Comparison of ENCODE assay signal across 1 cellular context in the genomic region with DNA sequence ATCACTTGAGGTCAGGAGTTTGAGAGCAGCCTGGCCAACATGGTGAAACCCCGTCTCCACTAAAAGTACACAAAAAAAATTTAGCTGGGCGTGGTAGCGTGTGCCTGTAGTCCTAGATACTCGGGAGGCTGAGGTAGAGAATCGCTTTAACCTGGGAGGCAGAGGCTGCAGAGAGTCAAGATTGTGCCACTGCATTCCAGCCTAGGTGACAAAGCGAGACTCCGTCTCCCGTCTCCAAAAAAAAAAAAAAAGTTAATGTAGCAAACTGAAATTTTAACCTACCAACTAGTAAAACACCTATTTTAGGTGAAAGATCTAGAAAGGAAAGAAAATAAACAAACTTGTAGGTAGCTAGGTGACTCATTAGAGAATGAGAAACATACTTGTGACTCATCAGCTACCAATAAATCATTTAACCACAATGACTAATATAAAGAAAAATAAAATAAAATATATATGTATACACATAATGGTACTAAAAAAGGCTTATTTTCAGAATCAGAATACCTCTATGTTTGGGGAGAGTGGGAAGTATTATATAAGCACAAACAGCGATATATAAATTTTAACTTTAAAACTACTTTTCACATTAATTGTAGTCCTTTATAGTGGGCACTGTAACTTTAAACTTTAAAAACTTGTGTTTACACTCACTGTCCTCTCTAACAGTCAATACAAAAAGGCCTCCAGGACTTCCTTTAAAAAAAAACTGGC.
TF ChIP-seq lines count a peak whose summit lies in the region.

No MANE protein-coding gene starts in this region.

TF ChIP-seq in GM12878, 131 proteins besides CTCF, POLR2A, EP300 and RAD21 (continued from another document and continues in another):
- TF ChIP-seq BCL3 (IDR thresholded peaks at IDR 0.05; ENCODE audit: borderline replicate concordance, insufficient read depth, low read depth, low read length, poor library complexity, severe bottlenecking), result no peak
- TF ChIP-seq SIX5 (IDR thresholded peaks at IDR 0.05; ENCODE audit: low read depth, low read length, severe bottlenecking), result no peak
- no peak for TF ChIP-seq SPI1 (IDR thresholded peaks at IDR 0.05; ENCODE audit: borderline replicate concordance, insufficient read depth, low read depth, low read length)
- no peak for TF ChIP-seq ZBTB33 (IDR thresholded peaks at IDR 0.05)
- TF ChIP-seq, protein P1, sequence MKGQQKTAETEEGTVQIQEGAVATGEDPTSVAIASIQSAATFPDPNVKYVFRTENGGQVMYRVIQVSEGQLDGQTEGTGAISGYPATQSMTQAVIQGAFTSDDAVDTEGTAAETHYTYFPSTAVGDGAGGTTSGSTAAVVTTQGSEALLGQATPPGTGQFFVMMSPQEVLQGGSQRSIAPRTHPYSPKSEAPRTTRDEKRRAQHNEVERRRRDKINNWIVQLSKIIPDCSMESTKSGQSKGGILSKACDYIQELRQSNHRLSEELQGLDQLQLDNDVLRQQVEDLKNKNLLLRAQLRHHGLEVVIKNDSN (IDR thresholded peaks at IDR 0.05; ENCODE audit: borderline replicate concordance, extremely low read length, insufficient read depth, low read depth, low read length), result no peak
- no peak for TF ChIP-seq DPF2 (IDR thresholded peaks at IDR 0.05)
- TF ChIP-seq, protein P2, sequence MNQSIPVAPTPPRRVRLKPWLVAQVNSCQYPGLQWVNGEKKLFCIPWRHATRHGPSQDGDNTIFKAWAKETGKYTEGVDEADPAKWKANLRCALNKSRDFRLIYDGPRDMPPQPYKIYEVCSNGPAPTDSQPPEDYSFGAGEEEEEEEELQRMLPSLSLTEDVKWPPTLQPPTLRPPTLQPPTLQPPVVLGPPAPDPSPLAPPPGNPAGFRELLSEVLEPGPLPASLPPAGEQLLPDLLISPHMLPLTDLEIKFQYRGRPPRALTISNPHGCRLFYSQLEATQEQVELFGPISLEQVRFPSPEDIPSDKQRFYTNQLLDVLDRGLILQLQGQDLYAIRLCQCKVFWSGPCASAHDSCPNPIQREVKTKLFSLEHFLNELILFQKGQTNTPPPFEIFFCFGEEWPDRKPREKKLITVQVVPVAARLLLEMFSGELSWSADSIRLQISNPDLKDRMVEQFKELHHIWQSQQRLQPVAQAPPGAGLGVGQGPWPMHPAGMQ (IDR thresholded peaks at IDR 0.05; ENCODE audit: borderline replicate concordance), result no peak
- no peak for TF ChIP-seq ESRRA (IDR thresholded peaks at IDR 0.05; ENCODE audit: low read length)
- TF ChIP-seq HSF1 (IDR thresholded peaks at IDR 0.05; ENCODE audit: low read depth, low read length), result no peak
- no peak for TF ChIP-seq NFYA (IDR thresholded peaks at IDR 0.05; ENCODE audit: borderline replicate concordance, low read depth, low read length)
- peak in 1 of 2 experiments; percentile 63; a peak in 3 of 4 replicates for TF ChIP-seq IKZF2 (IDR thresholded peaks at IDR 0.05)
- TF ChIP-seq CHD4 (IDR thresholded peaks at IDR 0.05), result no peak
- TF ChIP-seq CBX3 (IDR thresholded peaks at IDR 0.05; ENCODE audit: borderline replicate concordance, low read depth), result no peak
- TF ChIP-seq MXI1 (IDR thresholded peaks at IDR 0.05; ENCODE audit: low read depth, low read length), result no peak
- TF ChIP-seq CREM (IDR thresholded peaks at IDR 0.05; ENCODE audit: low read depth), result peak; percentile 34; the same call in 1 of the 2 replicates
- TF ChIP-seq ZNF274 (IDR thresholded peaks at IDR 0.05; ENCODE audit: insufficient read depth, insufficient read length), result no peak
- TF ChIP-seq, protein P3, sequence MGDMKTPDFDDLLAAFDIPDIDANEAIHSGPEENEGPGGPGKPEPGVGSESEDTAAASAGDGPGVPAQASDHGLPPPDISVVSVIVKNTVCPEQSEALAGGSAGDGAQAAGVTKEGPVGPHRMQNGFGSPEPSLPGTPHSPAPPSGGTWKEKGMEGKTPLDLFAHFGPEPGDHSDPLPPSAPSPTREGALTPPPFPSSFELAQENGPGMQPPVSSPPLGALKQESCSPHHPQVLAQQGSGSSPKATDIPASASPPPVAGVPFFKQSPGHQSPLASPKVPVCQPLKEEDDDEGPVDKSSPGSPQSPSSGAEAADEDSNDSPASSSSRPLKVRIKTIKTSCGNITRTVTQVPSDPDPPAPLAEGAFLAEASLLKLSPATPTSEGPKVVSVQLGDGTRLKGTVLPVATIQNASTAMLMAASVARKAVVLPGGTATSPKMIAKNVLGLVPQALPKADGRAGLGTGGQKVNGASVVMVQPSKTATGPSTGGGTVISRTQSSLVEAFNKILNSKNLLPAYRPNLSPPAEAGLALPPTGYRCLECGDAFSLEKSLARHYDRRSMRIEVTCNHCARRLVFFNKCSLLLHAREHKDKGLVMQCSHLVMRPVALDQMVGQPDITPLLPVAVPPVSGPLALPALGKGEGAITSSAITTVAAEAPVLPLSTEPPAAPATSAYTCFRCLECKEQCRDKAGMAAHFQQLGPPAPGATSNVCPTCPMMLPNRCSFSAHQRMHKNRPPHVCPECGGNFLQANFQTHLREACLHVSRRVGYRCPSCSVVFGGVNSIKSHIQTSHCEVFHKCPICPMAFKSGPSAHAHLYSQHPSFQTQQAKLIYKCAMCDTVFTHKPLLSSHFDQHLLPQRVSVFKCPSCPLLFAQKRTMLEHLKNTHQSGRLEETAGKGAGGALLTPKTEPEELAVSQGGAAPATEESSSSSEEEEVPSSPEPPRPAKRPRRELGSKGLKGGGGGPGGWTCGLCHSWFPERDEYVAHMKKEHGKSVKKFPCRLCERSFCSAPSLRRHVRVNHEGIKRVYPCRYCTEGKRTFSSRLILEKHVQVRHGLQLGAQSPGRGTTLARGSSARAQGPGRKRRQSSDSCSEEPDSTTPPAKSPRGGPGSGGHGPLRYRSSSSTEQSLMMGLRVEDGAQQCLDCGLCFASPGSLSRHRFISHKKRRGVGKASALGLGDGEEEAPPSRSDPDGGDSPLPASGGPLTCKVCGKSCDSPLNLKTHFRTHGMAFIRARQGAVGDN (IDR thresholded peaks at IDR 0.05), result no peak
- no peak for TF ChIP-seq PAX8 (IDR thresholded peaks at IDR 0.05)
- TF ChIP-seq MYC (IDR thresholded peaks at IDR 0.05; ENCODE audit: insufficient read depth, insufficient read length, insufficient replicate concordance, low read length, severe bottlenecking), result no peak
- TF ChIP-seq SP1 (IDR thresholded peaks at IDR 0.05; ENCODE audit: low read depth, low read length), result no peak
- TF ChIP-seq IKZF1 (conservative IDR thresholded peaks at IDR 0.05), result no peak
- no peak for TF ChIP-seq TCF3 (IDR thresholded peaks at IDR 0.05; ENCODE audit: borderline replicate concordance, insufficient read depth, low read depth, low read length)
- TF ChIP-seq SREBF2 (IDR thresholded peaks at IDR 0.05; ENCODE audit: low read length), result no peak
- TF ChIP-seq ZNF592 (IDR thresholded peaks at IDR 0.05), result no peak
- no peak for TF ChIP-seq BCL11A (IDR thresholded peaks at IDR 0.05; ENCODE audit: low read depth, low read length)
- no peak for TF ChIP-seq YY1 (IDR thresholded peaks at IDR 0.05; ENCODE audit: low read depth, low read length)
- TF ChIP-seq ETV6 (conservative IDR thresholded peaks at IDR 0.05 in 1 of 2, IDR thresholded peaks at IDR 0.05 in 1 of 2; ENCODE audit: borderline replicate concordance in 1 of 2, low read depth in 1 of 2), result no peak
- TF ChIP-seq RFX5 (IDR thresholded peaks at IDR 0.05; ENCODE audit: low read depth, low read length), result no peak
- TF ChIP-seq HCFC1 (IDR thresholded peaks at IDR 0.05; ENCODE audit: low read length), result no peak
- TF ChIP-seq, protein P4, sequence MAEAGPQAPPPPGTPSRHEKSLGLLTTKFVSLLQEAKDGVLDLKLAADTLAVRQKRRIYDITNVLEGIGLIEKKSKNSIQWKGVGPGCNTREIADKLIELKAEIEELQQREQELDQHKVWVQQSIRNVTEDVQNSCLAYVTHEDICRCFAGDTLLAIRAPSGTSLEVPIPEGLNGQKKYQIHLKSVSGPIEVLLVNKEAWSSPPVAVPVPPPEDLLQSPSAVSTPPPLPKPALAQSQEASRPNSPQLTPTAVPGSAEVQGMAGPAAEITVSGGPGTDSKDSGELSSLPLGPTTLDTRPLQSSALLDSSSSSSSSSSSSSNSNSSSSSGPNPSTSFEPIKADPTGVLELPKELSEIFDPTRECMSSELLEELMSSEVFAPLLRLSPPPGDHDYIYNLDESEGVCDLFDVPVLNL (IDR thresholded peaks at IDR 0.05; ENCODE audit: low read depth, low read length), result no peak
- TF ChIP-seq NR2C2 (IDR thresholded peaks at IDR 0.05; ENCODE audit: borderline replicate concordance, control insufficient read depth, insufficient read length, low read depth), result no peak
- TF ChIP-seq REST (IDR thresholded peaks at IDR 0.05; ENCODE audit: low read depth, low read length), result no peak
- no peak for TF ChIP-seq POLR2AphosphoS2 (IDR thresholded peaks at IDR 0.05; ENCODE audit: low read depth, low read length)
- no peak for TF ChIP-seq SUPT20H (IDR thresholded peaks at IDR 0.05; ENCODE audit: borderline replicate concordance, control insufficient read depth, low read depth, low read length)
